8 cellular contexts compared by ENCODE assay signal in the genomic region with DNA sequence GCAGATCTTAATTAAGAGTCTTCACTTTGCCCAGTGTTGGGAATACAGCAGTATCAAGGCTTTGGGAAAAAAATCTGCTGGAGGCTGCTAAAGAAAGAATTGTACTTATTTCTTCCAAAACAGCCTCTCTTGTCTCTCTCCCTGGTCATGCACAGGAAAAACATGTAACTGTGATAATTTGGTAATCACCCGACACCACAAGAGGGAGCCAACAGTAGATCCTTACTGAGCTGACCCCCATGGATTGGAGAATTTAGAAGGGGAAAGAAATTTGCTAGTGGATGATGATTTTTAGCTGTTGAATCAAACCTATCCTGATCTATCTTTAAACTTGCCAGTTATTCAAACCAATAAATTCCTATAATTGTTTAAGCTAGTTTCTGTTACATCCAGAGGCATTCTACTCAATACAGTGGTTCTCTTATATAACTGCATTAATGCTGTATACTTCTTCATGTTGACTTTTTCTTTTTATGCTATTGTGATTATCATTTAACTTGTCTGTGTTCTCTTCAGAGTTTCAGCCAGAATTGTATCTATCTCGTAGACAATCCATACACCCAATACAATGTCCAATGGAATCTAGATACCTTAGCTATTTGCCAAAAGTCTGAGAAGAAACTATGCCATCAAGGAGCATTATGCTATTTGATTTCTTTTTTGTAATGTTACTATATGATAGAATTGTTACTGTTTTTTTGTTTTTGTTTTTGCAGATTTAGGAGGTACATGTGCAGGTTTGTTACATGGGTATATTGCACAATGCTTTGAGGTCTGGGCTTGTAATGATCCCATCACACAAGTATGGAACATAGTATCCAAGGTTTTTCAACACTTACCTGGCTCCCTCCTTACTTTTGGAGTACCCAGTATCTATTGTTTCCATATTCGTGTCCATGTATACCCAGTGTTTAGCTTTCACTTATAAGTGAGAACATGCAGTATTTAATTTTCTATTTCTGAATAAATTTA. TPM values are rescaled to one million over a fixed set of nuclear protein-coding genes. Genes with fewer than 3 reads are reported as not detected.
DNase-seq lines count a peak whose midpoint lies in the region; ATAC-seq and TF ChIP-seq lines count a peak whose summit lies in the region.

No MANE protein-coding gene starts in this region.

- peaks cover 11% of the 10 kb centered on the region for H3K27me3 Mint-ChIP-seq in activated CD4-positive, alpha-beta T cell treated with anti-CD3 and anti-CD28 coated beads for 36 hours

- intact Hi-C loops in activated CD4-positive, alpha-beta T cell treated with anti-CD3 and anti-CD28 coated beads for 36 hours (cut with DNase I, micrococcal nuclease): loop anchor here in 1 of 2 experiments (2.0 to 5.0 kb wide), 3 partner anchors 112 to 681 kb away; no protein-coding TSS in a partner anchor

- no peaks in the 10 kb centered on the region for H3K36me3 Mint-ChIP-seq in activated CD4-positive, alpha-beta T cell treated with anti-CD3 and anti-CD28 coated beads for 36 hours (ENCODE audit: low read depth)

- no peak overlapping the region for H3K4me2 ChIP-seq in KMS-11
- no peak overlapping the region for H3K4me2 ChIP-seq in osteoblast (ENCODE audit: insufficient read depth, low read length)

- H3K79me2 ChIP-seq in KMS-11 (ENCODE audit: insufficient read depth, low read depth) (no peaks in the 10 kb centered on the region), osteoblast (ENCODE audit: insufficient read depth, low read length) (no peaks in the 10 kb centered on the region)

- DNase-seq in activated CD4-positive, alpha-beta T cell treated with anti-CD3 and anti-CD28 coated beads for 36 hours: peak; percentile 28
- no peak for DNase-seq in activated CD4-positive, alpha-beta T cell treated with anti-CD3 and anti-CD28 coated beads, Interleukin-2, amount 50 U/mL, for 1 hour
- DNase-seq in SJCRH30 (peak; percentile 56 to 81), fibroblast of peridontal ligament (ENCODE audit: extremely low read depth) (peak; percentile 24), osteoblast (ENCODE audit: insufficient read length, low spot score, missing footprints) (peak; percentile 78)

- H3K9me3 Mint-ChIP-seq in activated CD4-positive, alpha-beta T cell treated with anti-CD3 and anti-CD28 coated beads for 36 hours (ENCODE audit: low read depth): no peaks in the 10 kb centered on the region

- no peaks in the 10 kb centered on the region for H3K4me1 Mint-ChIP-seq in activated CD4-positive, alpha-beta T cell treated with anti-CD3 and anti-CD28 coated beads for 36 hours

- H3K9ac ChIP-seq in KMS-11: no peak overlapping the region

- CTCF ChIA-PET in activated CD4-positive, alpha-beta T cell treated with anti-CD3 and anti-CD28 coated beads for 36 hours (lab: Charles Lee): interaction anchor here (0.5 to 2.1 kb wide), 9 partner anchors 12 to 380 kb away, joined by 3 to 13 read pairs (median 4); partner anchors contain the start of gene PPA2

- no peak overlapping the region for H3K4me3 ChIP-seq in KMS-11 (IDR thresholded peaks at IDR 0.05; ENCODE audit: insufficient read depth, low read depth, low read length)
- no peak overlapping the region for H3K4me3 ChIP-seq in SJCRH30
- H3K4me3 ChIP-seq in osteoblast (ENCODE audit: insufficient read depth, low read length): no peak overlapping the region

- H4K20me1 ChIP-seq in KMS-11 (ENCODE audit: insufficient read depth): no peaks in the 10 kb centered on the region
- H4K20me1 ChIP-seq in osteoblast (ENCODE audit: insufficient read depth, low read length): no peaks in the 10 kb centered on the region

- H3K4me3 Mint-ChIP-seq in activated CD4-positive, alpha-beta T cell treated with anti-CD3 and anti-CD28 coated beads for 36 hours: no peak overlapping the region

- POLR2A ChIA-PET in activated CD4-positive, alpha-beta T cell treated with anti-CD3 and anti-CD28 coated beads for 36 hours (lab: Charles Lee): no interaction called here

- TF ChIP-seq CTCF in KMS-11 (conservative IDR thresholded peaks at IDR 0.05; ENCODE audit: low read depth, low read length): peak; percentile 94
- peak; percentile 71 for TF ChIP-seq CTCF in osteoblast (IDR thresholded peaks at IDR 0.05; ENCODE audit: extremely low read depth, low read depth, low read length)

- no peaks in the 10 kb centered on the region for H3K36me3 ChIP-seq in KMS-11 (ENCODE audit: insufficient read depth)
- H3K36me3 ChIP-seq in SJCRH30: no peaks in the 10 kb centered on the region
- H3K36me3 ChIP-seq in osteoblast (ENCODE audit: insufficient read depth, low read length): no peaks in the 10 kb centered on the region

- no peak overlapping the region for H3K27ac Mint-ChIP-seq in activated CD4-positive, alpha-beta T cell treated with anti-CD3 and anti-CD28 coated beads for 36 hours

- H3K9me3 ChIP-seq in SJCRH30 (replicated peaks) (no peaks in the 10 kb centered on the region), osteoblast (ENCODE audit: low read depth, low read length) (no peaks in the 10 kb centered on the region)

- H2AFZ ChIP-seq in KMS-11 (ENCODE audit: low read depth): no peak overlapping the region
- no peak overlapping the region for H2AFZ ChIP-seq in osteoblast (ENCODE audit: low read length)

- H3K27ac ChIP-seq in KMS-11 (no peak overlapping the region), SJCRH30 (no peak overlapping the region), osteoblast (ENCODE audit: low read depth, low read length) (no peak overlapping the region)

- H3K4me1 ChIP-seq in KMS-11 (ENCODE audit: low read depth, poor library complexity, severe bottlenecking) (no peaks in the 10 kb centered on the region), SJCRH30 (no peaks in the 10 kb centered on the region), osteoblast (ENCODE audit: insufficient read depth, low read length) (no peaks in the 10 kb centered on the region)

- ATAC-seq in activated CD4-positive, alpha-beta T cell treated with anti-CD3 and anti-CD28 coated beads for 36 hours: no peak
- ATAC-seq in GM21528 (IDR thresholded peaks at IDR 0.05; ENCODE audit: low FRiP score, unreplicated experiment) (peak; percentile 80), HG03571 (IDR thresholded peaks at IDR 0.05; ENCODE audit: unreplicated experiment) (no peak)

- no peaks in the 10 kb centered on the region for H3K27me3 ChIP-seq in KMS-11 (ENCODE audit: insufficient read depth, low read depth)
- no peaks in the 10 kb centered on the region for H3K27me3 ChIP-seq in SJCRH30
- H3K27me3 ChIP-seq in osteoblast (ENCODE audit: insufficient read depth, low read length): no peaks in the 10 kb centered on the region

RNA-seq across cellular contexts. Expression of gene ARHGEF38, which starts 31.3 kb away (rescaled TPM):
- not detected for total RNA-seq in activated CD4-positive, alpha-beta T cell treated with anti-CD3 and anti-CD28 coated beads for 36 hours
- total RNA-seq in SJCRH30 (2014; rRNA removed; shearing (Covaris generic)): not detected in 2 replicates
- not detected in 2 replicates for total RNA-seq in osteoblast

RNA-seq across cellular contexts. Expression of gene PPA2, which starts 47.2 kb away (rescaled TPM):
- total RNA-seq in activated CD4-positive, alpha-beta T cell treated with anti-CD3 and anti-CD28 coated beads for 36 hours: 10 to 100 TPM; 74.6 to 76.3 TPM
- total RNA-seq in SJCRH30 (2014; rRNA removed; shearing (Covaris generic)): 46.9 and 47.1 TPM in 2 replicates
- total RNA-seq in osteoblast: 67.0 and 68.7 TPM in 2 replicates
